In genomic region chr10:93916257-93917063, GRCh38 we compare ENCODE assay signal across 8 cellular contexts. TPM values are rescaled to one million over a fixed set of nuclear protein-coding genes. Genes with fewer than 3 reads are reported as not detected.
DNase-seq lines count a peak whose midpoint lies in the region; ATAC-seq and TF ChIP-seq lines count a peak whose summit lies in the region.

No MANE protein-coding gene starts in this region.

- TF ChIP-seq CTCF in GM12874 (IDR thresholded peaks at IDR 0.05; ENCODE audit: insufficient read depth, low read depth, low read length), result peak; percentile 12; the same call in 1 of the 2 replicates

- ATAC-seq in HG03439 (IDR thresholded peaks at IDR 0.05; ENCODE audit: unreplicated experiment), result no peak
- ATAC-seq in HG03442 (IDR thresholded peaks at IDR 0.05; ENCODE audit: unreplicated experiment), result no peak

- DNase-seq in NCI-H2227 (lab: John Stamatoyannopoulos, UW; ENCODE audit: unreplicated experiment) (peak; percentile 24), dedifferentiated amniotic fluid mesenchymal stem cell (ENCODE audit: extremely low spot score) (peak; percentile 54), myocyte (ENCODE audit: low read depth) (peak; percentile 64), GF-D8 (lab: John Stamatoyannopoulos, UW) (no peak), GM19238 (ENCODE audit: insufficient read length, low spot score) (no peak)

RNA-seq across cellular contexts. Expression of gene SLC35G1, which starts 22.7 kb away (rescaled TPM):
- 3.9 and 5.3 TPM in 2 replicates for total RNA-seq in myocyte
- polyA plus RNA-seq in myocyte (2012), result 4.7 TPM

Comparison
In these comparisons a context has a peak if more than half of its experiments do, and no peak if none do; other contexts are left out.
1. DNase-seq: peak in NCI-H2227 (single experiment), dedifferentiated amniotic fluid mesenchymal stem cell (single experiment) and myocyte (single experiment); none in GF-D8 (single experiment) and GM19238 (single experiment).